ENCODE assay signal across 8 cellular contexts in the genomic region with DNA sequence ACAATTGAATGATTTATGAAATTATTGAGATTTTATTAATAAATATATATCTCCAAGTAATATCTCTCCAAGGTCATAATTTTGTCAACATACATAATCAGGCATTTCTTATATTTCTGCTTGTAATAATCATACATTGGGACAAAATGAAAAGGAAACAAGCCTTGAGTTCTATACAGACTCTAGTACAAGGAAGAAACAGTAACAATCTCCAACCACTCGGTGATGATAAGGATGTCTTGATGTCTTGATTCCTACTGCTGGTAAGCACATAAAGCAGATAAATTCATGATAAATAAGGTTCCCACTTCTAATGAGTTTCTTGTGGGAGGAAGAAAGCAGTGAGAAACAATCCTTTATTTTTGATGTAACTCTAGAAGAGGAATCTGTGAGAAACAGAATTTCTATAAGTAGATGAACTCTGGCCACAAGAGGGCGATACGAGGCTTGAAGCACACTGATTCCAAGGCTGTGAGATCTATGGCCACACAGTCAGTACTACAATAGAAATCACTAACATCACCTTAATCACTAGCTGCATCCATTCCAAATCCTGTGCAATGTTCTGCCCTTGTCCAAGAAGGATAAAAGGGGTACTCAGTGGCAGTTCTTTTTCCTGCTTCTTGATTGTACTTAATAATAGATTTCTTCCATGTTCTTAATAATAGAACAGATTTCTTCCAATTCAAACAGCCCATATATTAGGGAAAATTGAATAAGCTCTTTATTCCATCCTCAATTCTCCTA. TPM values are rescaled to one million over a fixed set of nuclear protein-coding genes. Genes with fewer than 3 reads are reported as not detected.
DNase-seq lines count a peak whose midpoint lies in the region; ATAC-seq, FAIRE-seq and TF ChIP-seq lines count a peak whose summit lies in the region.

No MANE protein-coding gene starts in this region.

- H3K9me3 Mint-ChIP-seq in CD4-positive, alpha-beta memory T cell: peaks cover 0 to 10% (median 7%) of the 10 kb centered on the region in 8 donors

- POLR2A ChIA-PET in CD4-positive, alpha-beta memory T cell (lab: Charles Lee; ENCODE audit: partially characterized antibody): interaction anchor here (0.9 to 1.2 kb wide), 5 partner anchors 126 to 280 kb away, joined by 3 to 7 read pairs (median 6); no protein-coding TSS in a partner anchor

- peak; percentile 95 for FAIRE-seq in H54 (lab: Jason Lieb, UNC)

- intact Hi-C loops in CD4-positive, alpha-beta memory T cell (cut with micrococcal nuclease): loop anchor here (1.0 to 2.0 kb wide), 6 partner anchors 42 to 504 kb away; a partner anchor contains a TSS
- intact Hi-C loops in left ventricle myocardium superior (cut with micrococcal nuclease): loop anchor here (2.0 to 5.0 kb wide), 2 partner anchors 114 to 280 kb away; no protein-coding TSS in a partner anchor

- no peaks in the 10 kb centered on the region for H3K27me3 ChIP-seq in CD4-positive, alpha-beta memory T cell (ENCODE audit: insufficient read depth, low read length)

- no peak overlapping the region for H3K27ac ChIP-seq in CD4-positive, alpha-beta memory T cell (ENCODE audit: low read depth, low read length)

- H3K4me3 Mint-ChIP-seq in CD4-positive, alpha-beta memory T cell: no peak overlapping the region

- TF ChIP-seq POLR2A in H54 (IDR thresholded peaks at IDR 0.05; ENCODE audit: low read depth, low read length): no peak

- no peaks in the 10 kb centered on the region for H3K36me3 ChIP-seq in CD4-positive, alpha-beta memory T cell (ENCODE audit: insufficient read depth, low read length)

- H3K27me3 Mint-ChIP-seq in CD4-positive, alpha-beta memory T cell: no peaks in the 10 kb centered on the region

- ATAC-seq in left ventricle myocardium superior (peak; percentile 75), HG03521 (IDR thresholded peaks at IDR 0.05; ENCODE audit: unreplicated experiment) (no peak)

- H3K4me1 Mint-ChIP-seq in CD4-positive, alpha-beta memory T cell: peaks cover 0 to 10% (median 10%) of the 10 kb centered on the region in 4 donors

- H3K4me3 ChIP-seq in CD4-positive, alpha-beta memory T cell (ENCODE audit: low read length in 2 of 2): no peak overlapping the region
- no peak overlapping the region for H3K4me3 ChIP-seq in retinal pigment epithelial cell (ENCODE audit: low read length)

- TF ChIP-seq CTCF in retinal pigment epithelial cell (conservative IDR thresholded peaks at IDR 0.05; ENCODE audit: low read depth, low read length): peak; percentile 73

- CTCF ChIA-PET in CD4-positive, alpha-beta memory T cell (lab: Charles Lee; ENCODE audit: partially characterized antibody): interaction anchor here (0.6 to 7.4 kb wide), 43 partner anchors 9 to 524 kb away, joined by 3 to 115 read pairs (median 4); no protein-coding TSS in a partner anchor

- H3K36me3 Mint-ChIP-seq in CD4-positive, alpha-beta memory T cell: peaks cover 0 to 1% of the 10 kb centered on the region in 2 donors

- peak; percentile 63 to 79 (median 68) for DNase-seq in CD4-positive, alpha-beta memory T cell
- DNase-seq in H54 (ENCODE audit: insufficient read length, low spot score) (peak; percentile 14), NCI-H1694 (lab: John Stamatoyannopoulos, UW) (peak; percentile 88), T-helper 1 cell (peak; percentile 26 to 81 (median 66)), amniotic stem cell (lab: John Stamatoyannopoulos, UW) (peak; percentile 71), left ventricle myocardium superior (peak; percentile 60), retinal pigment epithelial cell (ENCODE audit: low read depth) (peak; percentile 48)

- H3K27ac Mint-ChIP-seq in CD4-positive, alpha-beta memory T cell: no peak overlapping the region

- no peaks in the 10 kb centered on the region for H3K9me3 ChIP-seq in CD4-positive, alpha-beta memory T cell (ENCODE audit: control insufficient read depth in 1 of 2, low read length in 2 of 2)

- H3K4me1 ChIP-seq in CD4-positive, alpha-beta memory T cell (ENCODE audit: insufficient read depth, low read length): no peaks in the 10 kb centered on the region

RNA-seq across cellular contexts. Expression of a gene that starts 41.4 kb away (rescaled TPM):
- total RNA-seq in CD4-positive, alpha-beta memory T cell: 10 to 100 TPM; 15.6 to 18.1 TPM
- 10 to 100 TPM; 15.0 to 18.0 TPM for polyA plus RNA-seq in CD4-positive, alpha-beta memory T cell
- total RNA-seq in left ventricle myocardium superior: 2.5 TPM

Comparison
In these comparisons a context has a peak if more than half of its experiments do, and no peak if none do; other contexts are left out.
1. DNase-seq: peak in every context shown above with its lines; median percentile 88 in NCI-H1694; 71 in amniotic stem cell; 68 in CD4-positive, alpha-beta memory T cell; 66 in T-helper 1 cell; 60 in left ventricle myocardium superior; 48 in retinal pigment epithelial cell; 14 in H54.